In genomic region chr7:206351-206750, GRCh38 we compare ENCODE assay signal across 9 cellular contexts. TPM values are rescaled to one million over a fixed set of nuclear protein-coding genes. Genes with fewer than 3 reads are reported as not detected.
DNase-seq lines count a peak whose midpoint lies in the region; ATAC-seq, FAIRE-seq and TF ChIP-seq lines count a peak whose summit lies in the region.
"Not testable (repeated sequence)": the region's sequence is repeated elsewhere in the genome, so short reads cannot be mapped to it uniquely, and the experiment has no call there.
"Had no signal": no experiment of that assay in that cellular context is flagged by ENCODE, and none has a peak within 500 bp of the region (broad histone marks: within the 10 kb centered on the region; RNA-seq: fewer than 3 reads in every experiment).

No MANE protein-coding gene starts in this region.

- not testable (repeated sequence) for H3K27me3 ChIP-seq in bronchial epithelial cell (ENCODE audit: control insufficient read depth, insufficient read depth, low read length); mesenchymal stem cell (ENCODE audit: control insufficient read depth in 1 of 2, insufficient read depth in 1 of 2, low read length in 2 of 2)

- H3K4me1 ChIP-seq in mesenchymal stem cell (ENCODE audit: control insufficient read depth, insufficient read depth, low read depth, low read length), result peaks cover 16% of the 10 kb centered on the region

- H4K91ac ChIP-seq in mesenchymal stem cell (ENCODE audit: low read length), result peak overlapping the region; percentile 34

- not testable (repeated sequence) for H3K9me3 ChIP-seq in mesenchymal stem cell (ENCODE audit: control insufficient read depth, low read length)

- not testable (repeated sequence) for H3K27me3 Mint-ChIP-seq in WTC11 (ENCODE audit: low read depth); progenitor cell of endocrine pancreas

- H2AK5ac ChIP-seq in mesenchymal stem cell (ENCODE audit: low read length, severe bottlenecking), result not testable (repeated sequence)

- not testable (repeated sequence) for H3K4me2 ChIP-seq in mesenchymal stem cell (ENCODE audit: low read length, poor library complexity, severe bottlenecking)

- peaks cover 25% of the 10 kb centered on the region for H3K79me1 ChIP-seq in mesenchymal stem cell (replicated peaks; ENCODE audit: low read length, poor library complexity, severe bottlenecking)

- CTCF ChIA-PET in WTC11 (lab: Charles Lee), result not testable (repeated sequence)

- not testable (repeated sequence) for H3K4me1 Mint-ChIP-seq in WTC11; progenitor cell of endocrine pancreas (ENCODE audit: low read depth)

- not testable (repeated sequence) for H3K14ac ChIP-seq in mesenchymal stem cell (ENCODE audit: low read length in 2 of 2)

- not testable (repeated sequence) for H2BK120ac ChIP-seq in mesenchymal stem cell (ENCODE audit: low read depth, low read length)

- not testable (repeated sequence) for H3K4ac ChIP-seq in mesenchymal stem cell (ENCODE audit: low read depth in 1 of 2, low read length in 2 of 2)

- not testable (repeated sequence) for H3K9ac ChIP-seq in mesenchymal stem cell (ENCODE audit: low read length)

- DNase-seq in HTR-8/SVneo (ENCODE audit: insufficient read length, low spot score); WTC11 (ENCODE audit: low spot score); bronchial epithelial cell (ENCODE audit: low read depth); mesenchymal stem cell; progenitor cell of endocrine pancreas (ENCODE audit: low spot score, unreplicated experiment): not testable (repeated sequence)
- peak; percentile 32 for DNase-seq in fibroblast of the aortic adventitia (ENCODE audit: low read depth)

- TF ChIP-seq CTCF in WTC11 (IDR thresholded peaks at IDR 0.05); bronchial epithelial cell (IDR thresholded peaks at IDR 0.05; ENCODE audit: insufficient read depth, low read length, severe bottlenecking); fibroblast of the aortic adventitia (IDR thresholded peaks at IDR 0.05; ENCODE audit: insufficient read depth, low read length); progenitor cell of endocrine pancreas (IDR thresholded peaks at IDR 0.05; ENCODE audit: unreplicated experiment): not testable (repeated sequence)

- not testable (repeated sequence) for H4K8ac ChIP-seq in mesenchymal stem cell (ENCODE audit: low read length)

- FAIRE-seq in HTR-8/SVneo (lab: Jason Lieb, UNC) (peak; percentile 100), bronchial epithelial cell (lab: Jason Lieb, UNC) (peak; percentile 88)

- POLR2A ChIA-PET in WTC11 (lab: Charles Lee), result not testable (repeated sequence)

- not testable (repeated sequence) for H3K27ac ChIP-seq in mesenchymal stem cell (ENCODE audit: low read length, poor library complexity, severe bottlenecking)

- H3K27ac Mint-ChIP-seq in WTC11 (peak overlapping the region; percentile 57; the same call in 1 of the 2 replicates), progenitor cell of endocrine pancreas (peak overlapping the region; percentile 39)

- H2BK12ac ChIP-seq in mesenchymal stem cell (ENCODE audit: low read length in 2 of 2), result not testable (repeated sequence)

- not testable (repeated sequence) for H2AFZ ChIP-seq in mesenchymal stem cell (ENCODE audit: low read depth, low read length)

- not testable (repeated sequence) for H2BK5ac ChIP-seq in mesenchymal stem cell (ENCODE audit: low read depth, low read length, poor library complexity, severe bottlenecking)

- H3K18ac ChIP-seq in mesenchymal stem cell (ENCODE audit: low read depth in 1 of 2, low read length in 2 of 2), result not testable (repeated sequence)

- H3K23ac ChIP-seq in mesenchymal stem cell (ENCODE audit: low read length in 2 of 2), result not testable (repeated sequence)

- peaks cover 41% of the 10 kb centered on the region for H3K36me3 Mint-ChIP-seq in WTC11
- H3K36me3 Mint-ChIP-seq in progenitor cell of endocrine pancreas (ENCODE audit: insufficient read depth), result peaks cover 30% of the 10 kb centered on the region

- not testable (repeated sequence) for H3K4me3 ChIP-seq in bronchial epithelial cell (ENCODE audit: low read depth, low read length); fibroblast of the aortic adventitia (ENCODE audit: low read depth, low read length); mesenchymal stem cell (ENCODE audit: insufficient read depth in 1 of 2, low read depth in 1 of 2, low read length in 2 of 2)

- H3K36me3 ChIP-seq in bronchial epithelial cell (ENCODE audit: control insufficient read depth, insufficient read depth, low read length), result not testable (repeated sequence)
- H3K36me3 ChIP-seq in mesenchymal stem cell (ENCODE audit: control insufficient read depth in 1 of 2, insufficient read depth in 2 of 2, low read depth in 1 of 2, low read length in 2 of 2), result peaks cover 56 to 89% of the 10 kb centered on the region in 2 experiments

- H3K4me3 Mint-ChIP-seq in WTC11; progenitor cell of endocrine pancreas (ENCODE audit: low read depth): not testable (repeated sequence)

- 90% methylated on average over 31 of the region's 31 CpGs for WGBS in mesenchymal stem cell

- not testable (repeated sequence) for ATAC-seq in WTC11

- not testable (repeated sequence) for H3K9me3 Mint-ChIP-seq in WTC11; progenitor cell of endocrine pancreas (ENCODE audit: low read depth)

- H2BK15ac ChIP-seq in mesenchymal stem cell (ENCODE audit: low read depth, poor library complexity, severe bottlenecking), result not testable (repeated sequence)

RNA-seq across cellular contexts. Expression of gene FAM20C, which starts 14.0 kb away (rescaled TPM):
- total RNA-seq in WTC11 (2021) (48.0 to 64.9 TPM (median 49.1 TPM) in 3 replicates), bronchial epithelial cell (1.3 and 2.4 TPM in 2 replicates), fibroblast of the aortic adventitia (ENCODE audit: low replicate concordance) (18.2 and 55.5 TPM in 2 replicates), progenitor cell of endocrine pancreas (32.9 and 33.3 TPM in 2 replicates)
- polyA plus RNA-seq in mesenchymal stem cell (2013, experiment 1 of 2), result 56.3 TPM
- polyA plus RNA-seq in mesenchymal stem cell (2013, experiment 2 of 2), result 57.5 TPM
- total RNA-seq: CD4-positive, CD25-positive, alpha-beta regulatory T cell had no signal
- polyA plus RNA-seq: CD4-positive, alpha-beta memory T cell; CD4-positive, CD25-positive, alpha-beta regulatory T cell; CD8-positive, alpha-beta memory T cell had no signal
